Comparison of ENCODE assay signal across 8 cellular contexts in genomic region chr3:74267583-74268184, GRCh38.
DNase-seq lines count a peak whose midpoint lies in the region; ATAC-seq, FAIRE-seq and TF ChIP-seq lines count a peak whose summit lies in the region.

No MANE protein-coding gene starts in this region.

- no peak for TF ChIP-seq CTCF in HEK293 (tag by site-specific recombination; IDR thresholded peaks at IDR 0.05)
- TF ChIP-seq CTCF in OCI-LY1 (IDR thresholded peaks at IDR 0.05; ENCODE audit: low read length), result peak; percentile 72
- peak; percentile 53 for TF ChIP-seq CTCF in mucosa of descending colon (IDR thresholded peaks at IDR 0.05)

- H3K27ac ChIP-seq in HEK293 (ENCODE audit: extremely low read depth, low read depth, low read length) (no peak overlapping the region), OCI-LY1 (ENCODE audit: low read depth, low read length, poor library complexity, severe bottlenecking) (no peak overlapping the region)

- H3K9ac ChIP-seq in OCI-LY1 (ENCODE audit: low read length), result no peak overlapping the region

- H3K4me2 ChIP-seq in OCI-LY1 (ENCODE audit: low read length), result no peak overlapping the region

- POLR2A ChIA-PET in HEK293 (lab: Yijun Ruan, JAX), result no interaction called here

- DNase-seq in mucosa of descending colon, result peak in 1 of 3 donors; percentile 69
- no peak for DNase-seq in activated effector memory CD4-positive, alpha-beta T cell treated with Interleukin-2 at 50 U/mL for 16 hours

- CTCF ChIA-PET in HEK293 (lab: Yijun Ruan, JAX), result interaction anchor here (0.6 to 0.8 kb wide), 4 partner anchors 14 to 736 kb away, joined by 3 read pairs; no protein-coding TSS in a partner anchor

- FAIRE-seq in G401.6 (lab: Jason Lieb, UNC) (peak; percentile 28), endometrium (lab: Jason Lieb, UNC) (peak; percentile 15)

- H3K4me1 ChIP-seq in HEK293 (ENCODE audit: control insufficient read depth, insufficient read depth, low read length) (no peaks in the 10 kb centered on the region), OCI-LY1 (ENCODE audit: insufficient read depth, low read length, severe bottlenecking) (no peaks in the 10 kb centered on the region), mucosa of descending colon (ENCODE audit: low read depth) (no peaks in the 10 kb centered on the region)

- H3K4me3 ChIP-seq in HEK293 (ENCODE audit: low read depth, low read length), result no peak overlapping the region
- no peak overlapping the region for H3K4me3 ChIP-seq in OCI-LY1 (ENCODE audit: low read depth, low read length, poor library complexity, severe bottlenecking)
- H3K4me3 ChIP-seq in mucosa of descending colon, result no peak overlapping the region

- no peak overlapping the region for H2AFZ ChIP-seq in OCI-LY1 (ENCODE audit: low read length)

- no peaks in the 10 kb centered on the region for H3K9me2 ChIP-seq in OCI-LY1 (ENCODE audit: low read depth, low read length)

- H3K79me2 ChIP-seq in OCI-LY1 (ENCODE audit: insufficient read depth, low read length), result no peaks in the 10 kb centered on the region

- no peaks in the 10 kb centered on the region for H3F3A ChIP-seq in OCI-LY1 (ENCODE audit: insufficient read depth, low read length)

- H4K20me1 ChIP-seq in OCI-LY1 (ENCODE audit: insufficient read depth, low read length), result no peaks in the 10 kb centered on the region

- intact Hi-C loops in mucosa of descending colon (cut with DNase I, micrococcal nuclease), result no loop called here

- H3K36me3 ChIP-seq in HEK293 (ENCODE audit: control insufficient read depth in 2 of 2, insufficient read depth in 1 of 2, low read length in 2 of 2), result no peaks in the 10 kb centered on the region
- H3K36me3 ChIP-seq in OCI-LY1 (ENCODE audit: insufficient read depth, low read length), result no peaks in the 10 kb centered on the region
- no peaks in the 10 kb centered on the region for H3K36me3 ChIP-seq in mucosa of descending colon (ENCODE audit: low read depth)

- H3K27me3 ChIP-seq in OCI-LY1 (ENCODE audit: insufficient read depth, low read length), result no peaks in the 10 kb centered on the region

- peak; percentile 58 for ATAC-seq in mucosa of descending colon
- ATAC-seq in HG02970 (IDR thresholded peaks at IDR 0.05; ENCODE audit: low FRiP score, unreplicated experiment), result no peak
- ATAC-seq in GM19328 (IDR thresholded peaks at IDR 0.05; ENCODE audit: unreplicated experiment), result no peak

- H3K9me3 ChIP-seq in HEK293 (ENCODE audit: control insufficient read depth, insufficient read depth, low read depth, low read length) (no peaks in the 10 kb centered on the region), OCI-LY1 (ENCODE audit: low read length) (no peaks in the 10 kb centered on the region), mucosa of descending colon (no peaks in the 10 kb centered on the region)

TF ChIP-seq in HEK293, 187 proteins besides CTCF, POLR2A, EP300 and RAD21:
- TF ChIP-seq ZNF292 (tag by site-specific recombination; IDR thresholded peaks at IDR 0.05; ENCODE audit: borderline replicate concordance, low read depth), result no peak
- TF ChIP-seq ZBTB48 (tag by site-specific recombination; IDR thresholded peaks at IDR 0.05), result no peak
- TF ChIP-seq KLF10 (tag by site-specific recombination; IDR thresholded peaks at IDR 0.05), result no peak
- TF ChIP-seq ZNF19 (tag by site-specific recombination; IDR thresholded peaks at IDR 0.05; ENCODE audit: low read depth), result no peak
- peak; percentile 34; the same call in 1 of the 2 replicates for TF ChIP-seq ZNF654 (tag by site-specific recombination; IDR thresholded peaks at IDR 0.05; ENCODE audit: low read depth)
- TF ChIP-seq ZNF140 (tag by site-specific recombination; IDR thresholded peaks at IDR 0.05), result no peak
- TF ChIP-seq REPIN1 (tag by site-specific recombination; IDR thresholded peaks at IDR 0.05; ENCODE audit: low read depth), result no peak
- no peak for TF ChIP-seq ZFHX2 (tag by site-specific recombination; conservative IDR thresholded peaks at IDR 0.05)
- TF ChIP-seq ZNF221 (tag by site-specific recombination; IDR thresholded peaks at IDR 0.05; ENCODE audit: borderline replicate concordance), result no peak
